ENCODE assay signal across 16 cellular contexts in genomic region chr11:111782109-111782784, GRCh38.
"Had no signal": no experiment of that assay in that cellular context is flagged by ENCODE, and none has a peak within 500 bp of the region (broad histone marks: within the 10 kb centered on the region; RNA-seq: fewer than 3 reads in every experiment).

No MANE protein-coding gene starts in this region.

- ATAC-seq: gastrocnemius medialis; left cardiac atrium; sciatic nerve; stimulated activated naive B cell treated with anti-CD40 and anti-IgM and Interleukin-4, amounts not matched to agents 10 μg/mL and 1 μg/mL and 100 μg/mL, for 72 hours had no signal

- H3K36me3 ChIP-seq: neural progenitor cell had no signal

- H3K27me3 ChIP-seq: colonic mucosa, gastrocnemius medialis, neural progenitor cell, spleen, tibial nerve, upper lobe of left lung had no signal

- DNase-seq: colonic mucosa; effector memory CD4-positive, alpha-beta T cell; gastrocnemius medialis; head of caudate nucleus; left cardiac atrium; naive B cell; spleen; stimulated activated CD4-positive, alpha-beta T cell treated with anti-CD3 and anti-CD28 coated beads, Interleukin-4, amount 100 ng/mL, for 4 hours; stimulated activated naive B cell treated with anti-CD40 and anti-IgM and Interleukin-4, amounts not matched to agents 10 μg/mL and 1 μg/mL and 100 μg/mL, for 72 hours; upper lobe of left lung had no signal

- H3K4me3 ChIP-seq: colonic mucosa, gastrocnemius medialis, lung, neural progenitor cell, spleen, thoracic aorta, tibial nerve, upper lobe of left lung had no signal

- H3K27ac ChIP-seq: colonic mucosa, gastrocnemius medialis, neural progenitor cell, parathyroid adenoma, spleen, thoracic aorta, tibial nerve, upper lobe of left lung had no signal

- H3K9me3 ChIP-seq: colonic mucosa, gastrocnemius medialis, spleen, thoracic aorta, tibial nerve, upper lobe of left lung had no signal

- H3K4me1 ChIP-seq: colonic mucosa, parathyroid adenoma, tibial nerve, upper lobe of left lung had no signal
